Comparison of ENCODE assay signal across 11 cellular contexts in genomic region chr22:39242389-39242808, GRCh38. TPM values are rescaled to one million over a fixed set of nuclear protein-coding genes. Genes with fewer than 3 reads are reported as not detected.
DNase-seq lines count a peak whose midpoint lies in the region; ATAC-seq and TF ChIP-seq lines count a peak whose summit lies in the region.
"Had no signal": no experiment of that assay in that cellular context is flagged by ENCODE, and none has a peak within 500 bp of the region (broad histone marks: within the 10 kb centered on the region; RNA-seq: fewer than 3 reads in every experiment).

No MANE protein-coding gene starts in this region.

- no peak overlapping the region for H3K4me3 Mint-ChIP-seq in WTC11
- no peak overlapping the region for H3K4me3 Mint-ChIP-seq in type B pancreatic cell

- TF ChIP-seq CTCF in WTC11 (IDR thresholded peaks at IDR 0.05): no peak
- TF ChIP-seq CTCF in type B pancreatic cell (conservative IDR thresholded peaks at IDR 0.05): no peak

- H3K9me3 ChIP-seq in ES-I3 (ENCODE audit: control insufficient read depth, insufficient read depth, low read length) (no peaks in the 10 kb centered on the region), skeletal muscle satellite cell (replicated peaks; ENCODE audit: low read length) (no peaks in the 10 kb centered on the region)
- H3K9me3 ChIP-seq: neutrophil had no signal

- H3K9ac ChIP-seq in ES-I3 (ENCODE audit: low read depth, low read length) (peak overlapping the region; percentile 75; the same call in 1 of the 2 replicates), skeletal muscle satellite cell (ENCODE audit: low read depth, low read length) (peak overlapping the region; percentile 64)

- H3K4me1 Mint-ChIP-seq in WTC11 (peaks cover 23% of the 10 kb centered on the region), type B pancreatic cell (ENCODE audit: unreplicated experiment) (peaks cover 31% of the 10 kb centered on the region)

- peak; percentile 8 for ATAC-seq in WTC11

- H3K27me3 Mint-ChIP-seq in WTC11 (ENCODE audit: low read depth): peaks cover 79% of the 10 kb centered on the region
- peaks cover 54% of the 10 kb centered on the region for H3K27me3 Mint-ChIP-seq in type B pancreatic cell

- CTCF ChIA-PET in WTC11 (lab: Charles Lee): interaction anchor here (1.6 kb wide), 1 partner anchor 64 kb away, joined by 5 read pairs; no protein-coding TSS in a partner anchor

- H3K27ac Mint-ChIP-seq in WTC11 (no peak overlapping the region), type B pancreatic cell (no peak overlapping the region)

- H3K27me3 ChIP-seq in skeletal muscle satellite cell (ENCODE audit: control insufficient read depth, insufficient read depth, low read length): peaks cover 21% of the 10 kb centered on the region

- POLR2A ChIA-PET in WTC11 (lab: Charles Lee): interaction anchor here (0.7 kb wide), 1 partner anchor 35 kb away, joined by 3 read pairs; no protein-coding TSS in a partner anchor

- H3K36me3 Mint-ChIP-seq in WTC11 (peaks cover 4% of the 10 kb centered on the region; the same call in 1 of the 2 replicates), type B pancreatic cell (no peaks in the 10 kb centered on the region)

- H3K4me3 ChIP-seq in iPS-11a (ENCODE audit: low read depth, low read length) (peak overlapping the region; percentile 27), skeletal muscle satellite cell (ENCODE audit: low read length) (peak overlapping the region; percentile 72)

- H3K4me1 ChIP-seq in ES-I3 (ENCODE audit: insufficient read depth, low read length) (peaks cover 19% of the 10 kb centered on the region; the same call in 1 of the 2 replicates), skeletal muscle satellite cell (ENCODE audit: control insufficient read depth, insufficient read depth, low read length) (peaks cover 48% of the 10 kb centered on the region)

- H3K9me3 Mint-ChIP-seq in WTC11 (no peaks in the 10 kb centered on the region), type B pancreatic cell (no peaks in the 10 kb centered on the region)
- H3K9me3 Mint-ChIP-seq: stimulated activated naive CD8-positive, alpha-beta T cell treated with anti-CD3 and anti-CD28 coated beads, Interleukin-15, amount 100 ng/mL, for 72 hours had no signal

- no peaks in the 10 kb centered on the region for H3K36me3 ChIP-seq in ES-I3 (ENCODE audit: insufficient read depth, low read length)
- H3K36me3 ChIP-seq in skeletal muscle satellite cell (ENCODE audit: insufficient read depth, low read length): no peaks in the 10 kb centered on the region
- H3K36me3 ChIP-seq: neutrophil had no signal

- DNase-seq in WTC11 (ENCODE audit: low spot score) (no peak), type B pancreatic cell (ENCODE audit: extremely low spot score, unreplicated experiment) (no peak), NCI-H1694 treated with DMSO at 0.1 percent for 48 hours (lab: John Stamatoyannopoulos, UW) (no peak), kidney tubule cell (ENCODE audit: low spot score) (no peak), Ammon's horn (ENCODE audit: low spot score) (no peak)
- DNase-seq: NCI-H524 treated with DMSO at 0.1 percent for 48 hours had no signal

- peak overlapping the region; percentile 79 for H3K4me2 ChIP-seq in skeletal muscle satellite cell (ENCODE audit: low read length)

TF ChIP-seq in WTC11, 78 proteins besides CTCF, POLR2A, EP300 and RAD21:
- TF ChIP-seq ZNF281 (CRISPR knock-in tag; IDR thresholded peaks at IDR 0.05) (no peak), SOX15 (CRISPR knock-in tag; IDR thresholded peaks at IDR 0.05) (no peak), ZNF232 (CRISPR knock-in tag; IDR thresholded peaks at IDR 0.05) (no peak), ZNF423 (CRISPR knock-in tag; IDR thresholded peaks at IDR 0.05) (0 out of 2 replicates have a peak, but pooled peaks have one; percentile 26), ATF3 (CRISPR knock-in tag; conservative IDR thresholded peaks at IDR 0.05) (no peak), SP1 (CRISPR knock-in tag; conservative IDR thresholded peaks at IDR 0.05) (peak; percentile 27; the same call in 1 of the 2 replicates), E2F5 (CRISPR knock-in tag; IDR thresholded peaks at IDR 0.05) (no peak), IRF2 (CRISPR knock-in tag; IDR thresholded peaks at IDR 0.05; ENCODE audit: borderline replicate concordance, low read depth) (no peak), PRDM15 (CRISPR knock-in tag; IDR thresholded peaks at IDR 0.05) (no peak)

RNA-seq across cellular contexts. Expression of gene PDGFB, which starts 2.4 kb away (rescaled TPM):
- total RNA-seq in WTC11 (2021) (6.8 to 9.2 TPM (median 7.7 TPM) in 3 replicates), type B pancreatic cell (ENCODE audit: low replicate concordance) (2.9 and 5.1 TPM in 2 replicates)
- total RNA-seq in skeletal muscle satellite cell (2012; rRNA removed): 0.25 and 0.87 TPM in 2 replicates
